15 cellular contexts compared by ENCODE assay signal in the genomic region with DNA sequence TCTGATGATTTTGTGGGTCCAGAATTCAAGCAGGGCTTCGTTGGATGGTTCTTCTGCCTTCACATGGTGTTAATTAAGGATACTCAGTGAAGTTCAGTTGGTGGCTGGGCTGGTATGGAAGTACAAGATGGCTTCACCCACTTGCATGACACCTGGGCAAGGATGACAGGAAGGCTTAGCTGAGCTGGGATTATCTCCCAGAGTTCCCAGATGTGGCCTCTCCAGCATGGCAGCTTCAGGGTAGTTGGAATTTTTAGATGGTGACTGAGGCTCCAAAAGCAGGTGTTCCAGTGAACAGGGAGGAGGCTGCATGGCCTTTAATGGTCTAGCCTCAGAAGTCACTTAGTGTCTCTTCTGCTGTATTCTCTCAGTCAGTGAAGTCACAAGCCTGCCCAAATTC.
DNase-seq lines count a peak whose midpoint lies in the region; ATAC-seq, FAIRE-seq and TF ChIP-seq lines count a peak whose summit lies in the region.
"Had no signal": no experiment of that assay in that cellular context is flagged by ENCODE, and none has a peak within 500 bp of the region (broad histone marks: within the 10 kb centered on the region; RNA-seq: fewer than 3 reads in every experiment).

No MANE protein-coding gene starts in this region.

- H4K91ac ChIP-seq in H1 (replicated peaks; ENCODE audit: insufficient read length, low read length): no peak overlapping the region

- no peak overlapping the region for H2BK5ac ChIP-seq in H1 (ENCODE audit: low read depth, low read length)

- intact Hi-C loops in K562 (cut with micrococcal nuclease): no loop called here

- in situ Hi-C loops in K562 (cut with MboI): no loop called here

- H3K9me3 ChIP-seq in K562 (replicated peaks; ENCODE audit: control insufficient read depth, insufficient read depth, low read depth, low read length): no peaks in the 10 kb centered on the region
- no peaks in the 10 kb centered on the region for H3K9me3 ChIP-seq in H1 (ENCODE audit: insufficient read depth in 2 of 2, low read depth in 1 of 2, low read length in 1 of 2)
- H3K9me3 ChIP-seq in thoracic aorta: no peaks in the 10 kb centered on the region

- H3K27me3 ChIP-seq in K562 (ENCODE audit: control insufficient read depth in 2 of 2, insufficient read depth in 2 of 2, low read length in 2 of 2) (no peaks in the 10 kb centered on the region), H1 (replicated peaks in 1 of 4; ENCODE audit: control insufficient read depth in 3 of 4, extremely low read depth in 1 of 4, insufficient read depth in 3 of 4, low read length in 3 of 4) (no peaks in the 10 kb centered on the region), thoracic aorta (replicated peaks; ENCODE audit: insufficient read depth) (no peaks in the 10 kb centered on the region)
- H3K27me3 ChIP-seq: BLaER1 treated with 17β-estradiol and CSF1 and Interleukin-3, amounts not matched to agents 10 nM and 100 nM had no signal

- no peak overlapping the region for H3K14ac ChIP-seq in H1 (ENCODE audit: insufficient read length)

- TF ChIP-seq EP300 in K562 (IDR thresholded peaks at IDR 0.05; ENCODE audit: low read length) (no peak), H1 (IDR thresholded peaks at IDR 0.05; ENCODE audit: borderline replicate concordance in 1 of 2, low read depth in 2 of 2, low read length in 2 of 2) (no peak)

- no peak overlapping the region for H4K5ac ChIP-seq in H1 (ENCODE audit: insufficient read length, low read depth, low read length)

- no peak overlapping the region; the same call in 1 of the 2 replicates for H2AK5ac ChIP-seq in H1 (ENCODE audit: low read depth, low read length)

- H3K23ac ChIP-seq in H1 (ENCODE audit: insufficient read length): no peak overlapping the region

- H3K79me2 ChIP-seq in K562 (ENCODE audit: control insufficient read depth, insufficient read depth, low read length) (peaks cover 8% of the 10 kb centered on the region; the same call in 2 of the 3 replicates), H1 (ENCODE audit: control insufficient read depth in 1 of 2, insufficient read depth in 2 of 2, low read length in 2 of 2) (no peaks in the 10 kb centered on the region)

- H4K20me1 ChIP-seq in K562 (replicated peaks; ENCODE audit: control insufficient read depth, insufficient read depth, low read length) (no peaks in the 10 kb centered on the region), H1 (replicated peaks in 1 of 2; ENCODE audit: control insufficient read depth in 1 of 2, insufficient read depth in 2 of 2, low read length in 2 of 2) (no peaks in the 10 kb centered on the region)
- H4K20me1 ChIP-seq: BLaER1 treated with 17β-estradiol and CSF1 and Interleukin-3, amounts not matched to agents 10 nM and 100 nM had no signal

- TF ChIP-seq RAD21 in K562 (CRISPR knock-in tag; conservative IDR thresholded peaks at IDR 0.05 in 1 of 2, IDR thresholded peaks at IDR 0.05 in 1 of 2) (no peak), H1 (IDR thresholded peaks at IDR 0.05 in 1 of 2, conservative IDR thresholded peaks at IDR 0.05 in 1 of 2; ENCODE audit: low read depth in 2 of 2, low read length in 2 of 2) (no peak)

- no peak overlapping the region for H3K4ac ChIP-seq in H1 (replicated peaks; ENCODE audit: insufficient read length, low read depth, low read length)

- CTCF ChIA-PET in K562 (lab: Yijun Ruan, JAX; ENCODE audit: low intra/inter-chr PET ratio) (no interaction called here), H1 (lab: Charles Lee; ENCODE audit: partially characterized antibody) (no interaction called here)

- H3K79me1 ChIP-seq in H1 (ENCODE audit: low read depth, low read length): no peaks in the 10 kb centered on the region

- H3K36me3 ChIP-seq in K562 (ENCODE audit: control insufficient read depth, insufficient read depth, low read length) (no peaks in the 10 kb centered on the region), H1 (ENCODE audit: control insufficient read depth in 2 of 4, insufficient read depth in 4 of 4, low read length in 3 of 4) (no peaks in the 10 kb centered on the region), thoracic aorta (no peaks in the 10 kb centered on the region)
- H3K36me3 ChIP-seq: BLaER1 treated with 17β-estradiol and CSF1 and Interleukin-3, amounts not matched to agents 10 nM and 100 nM had no signal

- H3K9ac ChIP-seq in K562 (ENCODE audit: insufficient read depth in 1 of 2, low read depth in 2 of 2, low read length in 2 of 2): no peak overlapping the region
- no peak overlapping the region for H3K9ac ChIP-seq in H1 (replicated peaks in 1 of 4; ENCODE audit: extremely low read depth in 1 of 4, low read depth in 3 of 4, low read length in 3 of 4)
- H3K9ac ChIP-seq: BLaER1 treated with 17β-estradiol and CSF1 and Interleukin-3, amounts not matched to agents 10 nM and 100 nM; GM23248 had no signal

- DNase-seq in K562 (ENCODE audit: extremely low read depth in 1 of 4, low spot score in 3 of 4) (no peak), H1 (ENCODE audit: low read depth in 1 of 2, low spot score in 2 of 2) (no peak), thoracic aorta (ENCODE audit: low spot score) (no peak), GM12891 (ENCODE audit: insufficient read length, low spot score) (no peak), HuH-7 (ENCODE audit: low spot score) (no peak)
- DNase-seq: CD8-positive, alpha-beta T cell; DMS79 treated with DMSO at 0.1 percent for 48 hours; GF-D8; HCEC 1CT had no signal

- FAIRE-seq in K562 (lab: Jason Lieb, UNC): no peak
- no peak for FAIRE-seq in H1 (lab: Jason Lieb, UNC)
- FAIRE-seq in GM12891 (lab: Jason Lieb, UNC): no peak
- FAIRE-seq: GM19239, H54, HTR-8/SVneo had no signal

- no peaks in the 10 kb centered on the region for H3K9me1 ChIP-seq in K562 (ENCODE audit: control insufficient read depth, insufficient read depth, low read length)

- no peak overlapping the region for H3K4me2 ChIP-seq in K562 (ENCODE audit: insufficient read depth, low read length)
- no peak overlapping the region for H3K4me2 ChIP-seq in H1 (ENCODE audit: insufficient read depth in 1 of 2, low read depth in 2 of 2, low read length in 2 of 2)
- H3K4me2 ChIP-seq: BLaER1 treated with 17β-estradiol and CSF1 and Interleukin-3, amounts not matched to agents 10 nM and 100 nM had no signal

- H3K27ac ChIP-seq in K562 (ENCODE audit: extremely low read depth, low read depth, low read length) (no peak overlapping the region), H1 (ENCODE audit: low read depth, low read length) (no peak overlapping the region), thoracic aorta (peak overlapping the region; percentile 44 to 72)
- H3K27ac ChIP-seq: BLaER1 treated with 17β-estradiol and CSF1 and Interleukin-3, amounts not matched to agents 10 nM and 100 nM; GM23248 had no signal

- no peak for TF ChIP-seq POLR2A in K562 (conservative IDR thresholded peaks at IDR 0.05)
- no peak for TF ChIP-seq POLR2A in H1 (IDR thresholded peaks at IDR 0.05; ENCODE audit: control extremely low read depth in 1 of 2, low read depth in 2 of 2, low read length in 2 of 2)
- TF ChIP-seq POLR2A in GM12891 (IDR thresholded peaks at IDR 0.05; ENCODE audit: low read depth, low read length): no peak

- H4K8ac ChIP-seq in H1 (ENCODE audit: extremely low read depth, insufficient read depth, low read length): no peak overlapping the region

- H2BK20ac ChIP-seq in H1 (ENCODE audit: low read length): peak overlapping the region; percentile 40; the same call in 1 of the 2 replicates

- POLR2A ChIA-PET in K562 (lab: Yijun Ruan, JAX) (interaction anchor here (0.6 to 0.7 kb wide), 2 partner anchors 11 to 439 kb away, joined by 3 to 4 read pairs; no protein-coding TSS in a partner anchor), H1 (lab: Charles Lee; ENCODE audit: partially characterized antibody) (no interaction called here)

- H2BK15ac ChIP-seq in H1 (ENCODE audit: low read length): no peak overlapping the region

- H3K4me3 ChIP-seq in K562 (no peak overlapping the region), H1 (ENCODE audit: extremely low read depth in 1 of 4, insufficient read depth in 2 of 4, low read depth in 3 of 4, low read length in 4 of 4) (no peak overlapping the region), thoracic aorta (no peak overlapping the region)
- H3K4me3 ChIP-seq: BLaER1 treated with 17β-estradiol and CSF1 and Interleukin-3, amounts not matched to agents 10 nM and 100 nM; GM23248 had no signal

- H3K4me1 ChIP-seq in K562 (replicated peaks in 1 of 2; ENCODE audit: control insufficient read depth in 2 of 2, insufficient read depth in 2 of 2, low read length in 2 of 2) (peaks cover 0 to 23% of the 10 kb centered on the region in 2 experiments; a peak in 4 of 5 replicates), H1 (replicated peaks in 1 of 4; ENCODE audit: control insufficient read depth in 3 of 4, insufficient read depth in 4 of 4, low read length in 3 of 4) (peaks cover 0 to 10% (median 0%) of the 10 kb centered on the region in 4 experiments; a peak in 2 of 7 replicates), thoracic aorta (ENCODE audit: control insufficient read depth in 1 of 2, low read depth in 2 of 2) (peaks cover 54 to 98% of the 10 kb centered on the region in 2 donors)

- 0 out of 2 replicates have a peak overlapping the region, but pooled peaks have one; percentile 45 for H2BK12ac ChIP-seq in H1 (ENCODE audit: low read depth, low read length)

- WGBS in K562 (ENCODE audit: insufficient coverage, low coverage, missing lambda C conversion rate): 38% methylated on average over 1 of the region's 1 CpG
- WGBS in H1 (ENCODE audit: extremely low coverage in 1 of 2, insufficient coverage in 1 of 2, insufficient read length in 1 of 2, insufficient replicate concordance in 2 of 2, low coverage in 1 of 2, low lambda C conversion rate in 2 of 2, missing lambda C conversion rate in 1 of 2), 2 experiments: 92% methylated on average over 1 of the region's 1 CpG; no CpG with 5 or more reads in 1 of the 2 experiments

- no TSS peak for BruUV-seq in K562 (replicated peaks; lab: Mats Ljungman, UMichigan)

- no peak overlapping the region for H3K56ac ChIP-seq in H1 (replicated peaks; ENCODE audit: insufficient read length, low read depth, low read length)

- H3K18ac ChIP-seq in H1 (ENCODE audit: extremely low read depth, low read length): no peak overlapping the region

- ATAC-seq in K562 (peak; percentile 22; the same call in 1 of the 3 replicates), thoracic aorta (ENCODE audit: insufficient number of reproducible peaks, low FRiP score, low read depth) (no peak), GM19328 (IDR thresholded peaks at IDR 0.05; ENCODE audit: unreplicated experiment) (no peak)
- ATAC-seq: CD8-positive, alpha-beta T cell had no signal

- no peak overlapping the region for H2BK120ac ChIP-seq in H1 (replicated peaks; ENCODE audit: low read depth, low read length)

- no peak for TF ChIP-seq CTCF in K562 (IDR thresholded peaks at IDR 0.05 in 2 of 3, conservative IDR thresholded peaks at IDR 0.05 in 1 of 3; ENCODE audit: insufficient read depth in 2 of 3, low read depth in 1 of 3, low read length in 3 of 3)
- TF ChIP-seq CTCF in H1 (IDR thresholded peaks at IDR 0.05; ENCODE audit: control extremely low read depth in 1 of 3, insufficient read depth in 1 of 3, low read depth in 1 of 3, low read length in 3 of 3): no peak
- TF ChIP-seq CTCF in thoracic aorta (IDR thresholded peaks at IDR 0.05): no peak

- peak overlapping the region; percentile 33 for H2AFZ ChIP-seq in K562 (ENCODE audit: low read depth, low read length)
- H2AFZ ChIP-seq in H1 (ENCODE audit: low read length): no peak overlapping the region
- H2AFZ ChIP-seq: GM23248 had no signal

- H3K23me2 ChIP-seq in H1 (ENCODE audit: low read depth, low read length): no peaks in the 10 kb centered on the region

TF ChIP-seq in GM12891, 5 proteins besides CTCF, POLR2A, EP300 and RAD21 (continues in another document):
- TF ChIP-seq POU2F2 (IDR thresholded peaks at IDR 0.05; ENCODE audit: low read depth, low read length): no peak

Comparison
In these comparisons a context has a peak if more than half of its experiments do, and no peak if none do; other contexts are left out.
1. H3K27ac ChIP-seq: peak in thoracic aorta (2 of 2); none in K562 (single experiment) and H1 (single experiment).